ENCODE assay signal across 8 cellular contexts in genomic region chr7:6375346-6376101, GRCh38. TPM values are rescaled to one million over a fixed set of nuclear protein-coding genes. Genes with fewer than 3 reads are reported as not detected.
DNase-seq lines count a peak whose midpoint lies in the region; ATAC-seq, FAIRE-seq and TF ChIP-seq lines count a peak whose summit lies in the region.

No MANE protein-coding gene starts in this region.

- H3K27ac Mint-ChIP-seq in CD8-positive, alpha-beta memory T cell, result peak overlapping the region; percentile 70 to 97 (median 96)
- H3K27ac Mint-ChIP-seq in activated naive CD4-positive, alpha-beta T cell treated with anti-CD3 and anti-CD28 coated beads, Interleukin-2, amount 50 U/mL, for 24 hours, result peak overlapping the region; percentile 85

- peak overlapping the region; percentile 61 for H3K4me3 ChIP-seq in CD8-positive, alpha-beta memory T cell (ENCODE audit: low read length)
- H3K4me3 ChIP-seq in LNCaP clone FGC (ENCODE audit: low read depth, low read length) (peak overlapping the region; percentile 90), iPS DF 6.9 (ENCODE audit: low read length) (peak overlapping the region; percentile 88), small intestine (ENCODE audit: low read depth in 1 of 2, low read length in 2 of 2) (peak overlapping the region; percentile 91 to 93)

- no peaks in the 10 kb centered on the region for H3K27me3 Mint-ChIP-seq in CD8-positive, alpha-beta memory T cell
- no peaks in the 10 kb centered on the region for H3K27me3 Mint-ChIP-seq in activated naive CD4-positive, alpha-beta T cell treated with anti-CD3 and anti-CD28 coated beads, Interleukin-2, amount 50 U/mL, for 24 hours

- WGBS in iPS DF 6.9 (ENCODE audit: insufficient coverage, insufficient read length), result no CpG with 5 or more reads among the region's 23 CpGs
- WGBS in small intestine, 3 donors, result 1 to 3% (median 2%) methylated on average over 23 of the region's 23 CpGs

- DNase-seq in CD8-positive, alpha-beta memory T cell, result peak in 4 of 5 donors; percentile 7 to 55 (median 44)
- DNase-seq in LNCaP clone FGC (ENCODE audit: low read depth) (no peak), iPS DF 6.9 (ENCODE audit: low read depth, low spot score) (no peak), small intestine (peak; percentile 48), NCI-H446 treated with DMSO at 0.1 percent for 48 hours (lab: John Stamatoyannopoulos, UW) (no peak)

- CTCF ChIA-PET in CD8-positive, alpha-beta memory T cell (lab: Charles Lee), result no interaction called here

- POLR2A ChIA-PET in CD8-positive, alpha-beta memory T cell (lab: Charles Lee), result no interaction called here

- peaks cover 0 to 25% (median 2%) of the 10 kb centered on the region in 3 donors for H3K36me3 Mint-ChIP-seq in CD8-positive, alpha-beta memory T cell
- peaks cover 6% of the 10 kb centered on the region for H3K36me3 Mint-ChIP-seq in activated naive CD4-positive, alpha-beta T cell treated with anti-CD3 and anti-CD28 coated beads, Interleukin-2, amount 50 U/mL, for 24 hours

- H3K4me3 Mint-ChIP-seq in CD8-positive, alpha-beta memory T cell, result peak overlapping the region; percentile 79 to 96 (median 93)
- H3K4me3 Mint-ChIP-seq in activated naive CD4-positive, alpha-beta T cell treated with anti-CD3 and anti-CD28 coated beads, Interleukin-2, amount 50 U/mL, for 24 hours, result peak overlapping the region; percentile 89

- H3K27ac ChIP-seq in CD8-positive, alpha-beta memory T cell (ENCODE audit: low read depth, low read length), result peak overlapping the region; percentile 73
- no peak overlapping the region for H3K27ac ChIP-seq in iPS DF 6.9 (ENCODE audit: low read length)
- H3K27ac ChIP-seq in small intestine (ENCODE audit: low read depth in 1 of 2, low read length in 1 of 2), result peak overlapping the region; percentile 96 to 98

- ATAC-seq in HG03521 (IDR thresholded peaks at IDR 0.05; ENCODE audit: unreplicated experiment) (no peak), GM21786 (IDR thresholded peaks at IDR 0.05; ENCODE audit: unreplicated experiment) (no peak)

- H3K9me3 ChIP-seq in CD8-positive, alpha-beta memory T cell (ENCODE audit: low read length), result no peaks in the 10 kb centered on the region
- H3K9me3 ChIP-seq in iPS DF 6.9 (ENCODE audit: control insufficient read depth, insufficient read depth, low read length) (no peaks in the 10 kb centered on the region), small intestine (ENCODE audit: control insufficient read depth, low read depth) (no peaks in the 10 kb centered on the region)

- no peak for TF ChIP-seq CTCF in LNCaP clone FGC (IDR thresholded peaks at IDR 0.05; ENCODE audit: control insufficient read depth, extremely low read depth, insufficient read depth)

- no peaks in the 10 kb centered on the region for H3K27me3 ChIP-seq in CD8-positive, alpha-beta memory T cell (ENCODE audit: insufficient read depth, low read length, poor library complexity, severe bottlenecking)
- H3K27me3 ChIP-seq in iPS DF 6.9 (ENCODE audit: control insufficient read depth, insufficient read depth, low read length) (no peaks in the 10 kb centered on the region), small intestine (ENCODE audit: control insufficient read depth in 2 of 2, insufficient read depth in 2 of 2, low read length in 2 of 2) (no peaks in the 10 kb centered on the region)

- no peaks in the 10 kb centered on the region for H3K9me3 Mint-ChIP-seq in CD8-positive, alpha-beta memory T cell
- no peaks in the 10 kb centered on the region for H3K9me3 Mint-ChIP-seq in activated naive CD4-positive, alpha-beta T cell treated with anti-CD3 and anti-CD28 coated beads, Interleukin-2, amount 50 U/mL, for 24 hours

- peaks cover 35 to 44% (median 43%) of the 10 kb centered on the region in 3 donors for H3K4me1 Mint-ChIP-seq in CD8-positive, alpha-beta memory T cell
- peaks cover 36% of the 10 kb centered on the region for H3K4me1 Mint-ChIP-seq in activated naive CD4-positive, alpha-beta T cell treated with anti-CD3 and anti-CD28 coated beads, Interleukin-2, amount 50 U/mL, for 24 hours

- H3K36me3 ChIP-seq in CD8-positive, alpha-beta memory T cell (ENCODE audit: insufficient read depth, low read length), result no peaks in the 10 kb centered on the region
- no peaks in the 10 kb centered on the region for H3K36me3 ChIP-seq in iPS DF 6.9 (ENCODE audit: control insufficient read depth, insufficient read depth, low read length)
- H3K36me3 ChIP-seq in small intestine (ENCODE audit: control insufficient read depth in 2 of 2, insufficient read depth in 2 of 2, low read length in 2 of 2), result peaks cover 0 to 4% of the 10 kb centered on the region in 2 donors

- FAIRE-seq in small intestine (lab: Jason Lieb, UNC), result no peak

- peaks cover 24% of the 10 kb centered on the region for H3K4me1 ChIP-seq in CD8-positive, alpha-beta memory T cell (ENCODE audit: insufficient read depth, low read length)
- H3K4me1 ChIP-seq in iPS DF 6.9 (ENCODE audit: control insufficient read depth, insufficient read depth, low read length) (no peaks in the 10 kb centered on the region; the same call in 1 of the 2 replicates), small intestine (ENCODE audit: control insufficient read depth in 2 of 2, insufficient read depth in 1 of 2, low read depth in 1 of 2, low read length in 1 of 2) (peaks cover 0 to 14% of the 10 kb centered on the region in 2 donors)

RNA-seq across cellular contexts. Expression of gene RAC1, which starts 1.2 kb away (rescaled TPM):
- total RNA-seq in CD8-positive, alpha-beta memory T cell, result 100 to 1,000 TPM; 224 to 231 TPM
- 299 TPM for polyA plus RNA-seq in CD8-positive, alpha-beta memory T cell
- polyA plus RNA-seq in small intestine, result 100 to 1,000 TPM; 236 to 429 (median 339) TPM

RNA-seq across cellular contexts. Expression of gene FAM220A, which starts 26.8 kb away (rescaled TPM):
- total RNA-seq in CD8-positive, alpha-beta memory T cell, result 10 to 100 TPM; 15.8 to 16.7 TPM
- 5.5 TPM for polyA plus RNA-seq in CD8-positive, alpha-beta memory T cell
- polyA plus RNA-seq in small intestine, result 1 to 10 TPM; 4.9 to 7.6 (median 6.6) TPM

Comparison
In these comparisons a context has a peak if more than half of its experiments do, and no peak if none do; other contexts are left out.
1. DNase-seq: peak in CD8-positive, alpha-beta memory T cell (4 of 5) and small intestine (single experiment); none in LNCaP clone FGC (single experiment), iPS DF 6.9 (single experiment) and NCI-H446 treated with DMSO at 0.1 percent for 48 hours (single experiment).
2. Peak in every context shown above with its lines, with median percentiles within 50 percentile points of each other: H3K4me3 ChIP-seq.